18 cellular contexts compared by ENCODE assay signal in the genomic region with DNA sequence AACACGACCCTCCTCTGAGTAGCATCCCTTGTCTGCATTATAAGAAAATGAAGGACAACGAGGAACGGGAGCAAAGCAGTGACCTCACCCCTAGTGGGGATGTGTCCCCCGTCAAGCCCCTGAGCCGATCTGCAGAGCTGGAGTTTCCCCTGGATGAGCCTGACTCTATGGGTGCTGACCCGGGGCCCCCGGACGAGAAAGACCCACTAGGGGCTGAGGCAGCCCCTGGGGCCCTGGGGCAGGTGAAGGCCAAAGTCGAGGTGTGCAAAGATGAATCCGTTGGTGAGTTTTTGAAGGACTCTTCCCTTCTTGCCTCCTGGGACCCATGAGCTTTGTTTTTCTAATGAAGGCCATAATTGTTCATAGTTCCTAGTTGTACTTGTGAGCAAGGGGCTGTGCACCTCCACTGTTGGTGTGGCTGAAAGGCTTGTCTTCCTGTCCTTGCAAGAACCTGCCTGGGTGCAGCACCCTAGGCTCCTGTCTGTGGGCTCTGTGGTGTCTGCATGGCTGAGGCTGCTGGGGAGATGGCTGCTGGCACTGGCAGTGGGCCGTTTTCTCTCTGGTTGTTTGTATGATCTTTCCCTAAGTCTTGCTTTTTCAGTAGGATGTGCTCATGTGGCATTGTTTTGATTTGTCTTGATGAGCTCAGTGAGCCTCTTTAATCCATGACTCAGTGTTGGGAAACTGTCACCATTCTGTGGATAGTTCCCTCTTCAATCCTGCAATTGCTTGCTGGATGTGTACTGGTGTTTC. TPM values are rescaled to one million over a fixed set of nuclear protein-coding genes. Genes with fewer than 3 reads are reported as not detected.
A peak's percentile ranks its signal among the peaks of the same experiment; 100 is the strongest.
DNase-seq lines count a peak whose midpoint lies in the region; ATAC-seq and TF ChIP-seq lines count a peak whose summit lies in the region.
"Had no signal": no experiment of that assay in that cellular context is flagged by ENCODE, and none has a peak within 500 bp of the region (broad histone marks: within the 10 kb centered on the region; RNA-seq: fewer than 3 reads in every experiment).

No MANE protein-coding gene starts in this region.

- no peak overlapping the region for H3K27ac ChIP-seq in left ventricle myocardium inferior (replicated peaks)

- H3K9me3 Mint-ChIP-seq in activated CD4-positive, alpha-beta memory T cell treated with anti-CD3 and anti-CD28 coated beads, Interleukin-2, amount 10 ng/mL, durations not matched to agents 7 days and 5 days, result no peaks in the 10 kb centered on the region
- no peaks in the 10 kb centered on the region for H3K9me3 Mint-ChIP-seq in stimulated activated memory B cell treated with anti-CD40 and anti-IgM and Interleukin-4, amounts not matched to agents 10 μg/mL and 1 μg/mL and 100 μg/mL, for 72 hours
- H3K9me3 Mint-ChIP-seq: activated B cell treated with CpG ODN at 0.5 μM for 24 hours; T-helper 1 cell treated with Interleukin-12 subunit alpha and Interleukin-12 subunit beta and Interleukin-4 antibody, amounts not matched to agents 30 μg/mL and 1 μg/mL, for 36 hours had no signal

- H3K36me3 Mint-ChIP-seq in activated CD4-positive, alpha-beta memory T cell treated with anti-CD3 and anti-CD28 coated beads, Interleukin-2, amount 10 ng/mL, durations not matched to agents 7 days and 5 days (ENCODE audit: low read depth), result peaks cover 88% of the 10 kb centered on the region
- peaks cover 86% of the 10 kb centered on the region for H3K36me3 Mint-ChIP-seq in stimulated activated memory B cell treated with anti-CD40 and anti-IgM and Interleukin-4, amounts not matched to agents 10 μg/mL and 1 μg/mL and 100 μg/mL, for 72 hours

- no peak for ATAC-seq in left ventricle myocardium superior
- no peak for ATAC-seq in stimulated activated memory B cell treated with anti-CD40 and anti-IgM and Interleukin-4, amounts not matched to agents 10 μg/mL and 1 μg/mL and 100 μg/mL, for 72 hours
- ATAC-seq: heart left ventricle, Right ventricle myocardium inferior had no signal

- no peaks in the 10 kb centered on the region for H3K27me3 Mint-ChIP-seq in activated CD4-positive, alpha-beta memory T cell treated with anti-CD3 and anti-CD28 coated beads, Interleukin-2, amount 10 ng/mL, durations not matched to agents 7 days and 5 days
- H3K27me3 Mint-ChIP-seq in stimulated activated memory B cell treated with anti-CD40 and anti-IgM and Interleukin-4, amounts not matched to agents 10 μg/mL and 1 μg/mL and 100 μg/mL, for 72 hours, result no peaks in the 10 kb centered on the region
- H3K27me3 Mint-ChIP-seq: activated B cell treated with CpG ODN at 0.5 μM for 24 hours had no signal

- intact Hi-C loops in left ventricle myocardium superior (cut with micrococcal nuclease), result no loop called here
- intact Hi-C loops in left ventricle myocardium inferior (cut with micrococcal nuclease), result no loop called here

- H3K4me1 Mint-ChIP-seq in activated CD4-positive, alpha-beta memory T cell treated with anti-CD3 and anti-CD28 coated beads, Interleukin-2, amount 10 ng/mL, durations not matched to agents 7 days and 5 days, result peaks cover 40% of the 10 kb centered on the region
- peaks cover 7% of the 10 kb centered on the region for H3K4me1 Mint-ChIP-seq in stimulated activated memory B cell treated with anti-CD40 and anti-IgM and Interleukin-4, amounts not matched to agents 10 μg/mL and 1 μg/mL and 100 μg/mL, for 72 hours
- H3K4me1 Mint-ChIP-seq: activated B cell treated with CpG ODN at 0.5 μM for 24 hours had no signal

- H3K4me3 Mint-ChIP-seq in activated CD4-positive, alpha-beta memory T cell treated with anti-CD3 and anti-CD28 coated beads, Interleukin-2, amount 10 ng/mL, durations not matched to agents 7 days and 5 days, result no peak overlapping the region
- no peak overlapping the region for H3K4me3 Mint-ChIP-seq in stimulated activated memory B cell treated with anti-CD40 and anti-IgM and Interleukin-4, amounts not matched to agents 10 μg/mL and 1 μg/mL and 100 μg/mL, for 72 hours
- H3K4me3 Mint-ChIP-seq: activated B cell treated with CpG ODN at 0.5 μM for 24 hours; T-helper 1 cell treated with Interleukin-12 subunit alpha and Interleukin-12 subunit beta and Interleukin-4 antibody, amounts not matched to agents 30 μg/mL and 1 μg/mL, for 36 hours had no signal

- H3K36me3 ChIP-seq in left ventricle myocardium inferior, result peaks cover 97% of the 10 kb centered on the region

- H3K27ac Mint-ChIP-seq in activated CD4-positive, alpha-beta memory T cell treated with anti-CD3 and anti-CD28 coated beads, Interleukin-2, amount 10 ng/mL, durations not matched to agents 7 days and 5 days, result peak overlapping the region; percentile 60
- no peak overlapping the region for H3K27ac Mint-ChIP-seq in stimulated activated memory B cell treated with anti-CD40 and anti-IgM and Interleukin-4, amounts not matched to agents 10 μg/mL and 1 μg/mL and 100 μg/mL, for 72 hours
- H3K27ac Mint-ChIP-seq: activated B cell treated with CpG ODN at 0.5 μM for 24 hours had no signal

- no peaks in the 10 kb centered on the region for H3K9me3 ChIP-seq in left ventricle myocardium inferior (replicated peaks)
- H3K9me3 ChIP-seq: heart left ventricle had no signal

- peaks cover 22% of the 10 kb centered on the region for H3K4me1 ChIP-seq in left ventricle myocardium inferior

- DNase-seq in left ventricle myocardium superior (peak; percentile 4), left ventricle myocardium inferior (no peak), fibroblast of peridontal ligament (ENCODE audit: extremely low read depth) (peak; percentile 40), stromal cell of bone marrow (ENCODE audit: low read depth) (peak; percentile 47), cerebellar cortex (ENCODE audit: low spot score) (no peak), GM19240 (ENCODE audit: insufficient read length, low spot score) (no peak)
- no peak for DNase-seq in activated CD4-positive, alpha-beta memory T cell treated with anti-CD3 and anti-CD28 coated beads, Interleukin-2, amount 10 ng/mL, durations not matched to agents 7 days and 5 days
- DNase-seq: activated B cell treated with CpG ODN at 0.5 μM for 24 hours; activated naive CD4-positive, alpha-beta T cell; central memory CD4-positive, alpha-beta T cell; DMS 273 treated with DMSO at 0.1 percent for 48 hours; NCI-H2227 treated with DMSO at 0.1 percent for 48 hours; NK-92 treated with Interleukin-12 subunit alpha and Interleukin-12 subunit beta, amount 100 ng/mL, for 24 hours; stimulated activated naive CD4-positive, alpha-beta T cell treated with Interleukin-2 at 50 U/mL for 16 hours had no signal

- POLR2A ChIA-PET in activated CD4-positive, alpha-beta memory T cell treated with anti-CD3 and anti-CD28 coated beads, Interleukin-2, amount 10 ng/mL, durations not matched to agents 7 days and 5 days (lab: Charles Lee), result interaction anchor here (1.3 to 1.7 kb wide), 2 partner anchors 9 to 70 kb away, joined by 3 to 5 read pairs; a partner anchor contains a TSS

- TF ChIP-seq CTCF in left ventricle myocardium inferior (IDR thresholded peaks at IDR 0.05; ENCODE audit: borderline replicate concordance), result no peak

- H3K4me3 ChIP-seq in left ventricle myocardium inferior, result no peak overlapping the region
- H3K4me3 ChIP-seq: heart left ventricle had no signal

- CTCF ChIA-PET in activated CD4-positive, alpha-beta memory T cell treated with anti-CD3 and anti-CD28 coated beads, Interleukin-2, amount 10 ng/mL, durations not matched to agents 7 days and 5 days (lab: Charles Lee), result no interaction called here

- no peaks in the 10 kb centered on the region for H3K27me3 ChIP-seq in left ventricle myocardium inferior (ENCODE audit: low read depth)
- H3K27me3 ChIP-seq: heart left ventricle had no signal

RNA-seq across cellular contexts. Expression of a gene that starts 10.1 kb away (rescaled TPM):
- total RNA-seq in left ventricle myocardium superior (17.7 TPM), left ventricle myocardium inferior (16.8 TPM)
- total RNA-seq in activated CD4-positive, alpha-beta memory T cell treated with anti-CD3 and anti-CD28 coated beads, Interleukin-2, amount 10 ng/mL, durations not matched to agents 7 days and 5 days, result 10 to 100 TPM; 40.4 to 41.1 TPM

RNA-seq across cellular contexts. Expression of a gene that starts 25.8 kb away (rescaled TPM):
- total RNA-seq in left ventricle myocardium superior (36.6 TPM), left ventricle myocardium inferior (39.6 TPM)
- total RNA-seq in activated CD4-positive, alpha-beta memory T cell treated with anti-CD3 and anti-CD28 coated beads, Interleukin-2, amount 10 ng/mL, durations not matched to agents 7 days and 5 days, result 100 to 1,000 TPM; 176 to 181 TPM

RNA-seq across cellular contexts. Expression of a gene that starts 26.9 kb away (rescaled TPM):
- total RNA-seq in left ventricle myocardium superior, result 28.5 TPM
- total RNA-seq in left ventricle myocardium inferior, result 27.8 TPM
- total RNA-seq in activated CD4-positive, alpha-beta memory T cell treated with anti-CD3 and anti-CD28 coated beads, Interleukin-2, amount 10 ng/mL, durations not matched to agents 7 days and 5 days, result 10 to 100 TPM; 71.8 to 75.2 TPM

RNA-seq across cellular contexts. Expression of a gene that starts 41.5 kb away (rescaled TPM):
- total RNA-seq in left ventricle myocardium superior (51.6 TPM), left ventricle myocardium inferior (42.4 TPM)
- total RNA-seq in activated CD4-positive, alpha-beta memory T cell treated with anti-CD3 and anti-CD28 coated beads, Interleukin-2, amount 10 ng/mL, durations not matched to agents 7 days and 5 days, result 10 to 100 TPM; 44.2 to 48.3 TPM

Comparison
In these comparisons a context has a peak if more than half of its experiments do, and no peak if none do; other contexts are left out.
1. DNase-seq: peak in left ventricle myocardium superior (single experiment), fibroblast of peridontal ligament (single experiment) and stromal cell of bone marrow (single experiment); none in left ventricle myocardium inferior (single experiment), activated CD4-positive, alpha-beta memory T cell treated with anti-CD3 and anti-CD28 coated beads, Interleukin-2, amount 10 ng/mL, durations not matched to agents 7 days and 5 days (single experiment), cerebellar cortex (single experiment) and GM19240 (single experiment).